ENCODE assay signal across 11 cellular contexts in genomic region chr9:14311940-14312572, GRCh38. TPM values are rescaled to one million over a fixed set of nuclear protein-coding genes. Genes with fewer than 3 reads are reported as not detected.
DNase-seq lines count a peak whose midpoint lies in the region; TF ChIP-seq lines count a peak whose summit lies in the region.
"Had no signal": no experiment of that assay in that cellular context is flagged by ENCODE, and none has a peak within 500 bp of the region (broad histone marks: within the 10 kb centered on the region; RNA-seq: fewer than 3 reads in every experiment).

No MANE protein-coding gene starts in this region.

- H3K9me3 Mint-ChIP-seq in brain: peaks cover 0 to 11% (median 3%) of the 10 kb centered on the region in 5 experiments
- peaks cover 0 to 9% (median 2%) of the 10 kb centered on the region in 5 donors for H3K9me3 Mint-ChIP-seq in CD8-positive, alpha-beta memory T cell
- H3K9me3 Mint-ChIP-seq: stimulated activated effector memory CD8-positive, alpha-beta T cell treated with anti-CD3 and anti-CD28 coated beads, Interleukin-12 subunit alpha, Interleukin-12 subunit beta, amount 100 ng/mL, for 72 hours had no signal

- peaks cover 0 to 3% of the 10 kb centered on the region in 2 experiments; a peak in 1 of 3 replicates for H3K36me3 ChIP-seq in HEK293 (ENCODE audit: control insufficient read depth in 2 of 2, insufficient read depth in 1 of 2, low read length in 2 of 2)
- H3K36me3 ChIP-seq in iPS-20b (ENCODE audit: insufficient read depth, low read depth, low read length): peaks cover 3% of the 10 kb centered on the region; the same call in 1 of the 2 replicates
- peaks cover 0 to 2% (median 0%) of the 10 kb centered on the region in 3 donors for H3K36me3 ChIP-seq in skeletal muscle tissue (ENCODE audit: control insufficient read depth in 3 of 3, insufficient read depth in 3 of 3, low read length in 3 of 3)
- no peaks in the 10 kb centered on the region for H3K36me3 ChIP-seq in CD8-positive, alpha-beta memory T cell (ENCODE audit: insufficient read depth, low read length)

- H3K9ac ChIP-seq in iPS-20b (ENCODE audit: low read depth, low read length) (peak overlapping the region; percentile 85; the same call in 1 of the 2 replicates), skeletal muscle tissue (ENCODE audit: low read depth in 1 of 3, low read length in 3 of 3) (peak overlapping the region; percentile 88 to 97 (median 95))

- peak overlapping the region; percentile 98 for H3K4me3 ChIP-seq in HEK293 (ENCODE audit: low read depth, low read length)
- H3K4me3 ChIP-seq in iPS-20b (ENCODE audit: low read length): peak overlapping the region; percentile 84
- peak overlapping the region; percentile 86 to 88 (median 86) for H3K4me3 ChIP-seq in skeletal muscle tissue (ENCODE audit: low read length in 3 of 3)
- no peak overlapping the region for H3K4me3 ChIP-seq in CD8-positive, alpha-beta memory T cell (ENCODE audit: low read length)

- H3K27me3 ChIP-seq in iPS-20b (ENCODE audit: insufficient read depth, low read length): peaks cover 32% of the 10 kb centered on the region
- H3K27me3 ChIP-seq in skeletal muscle tissue (ENCODE audit: control insufficient read depth in 3 of 3, insufficient read depth in 3 of 3, low read length in 3 of 3): no peaks in the 10 kb centered on the region
- peaks cover 23% of the 10 kb centered on the region for H3K27me3 ChIP-seq in CD8-positive, alpha-beta memory T cell (ENCODE audit: insufficient read depth, low read length, poor library complexity, severe bottlenecking)

- peaks cover 44% of the 10 kb centered on the region for H3K4me1 Mint-ChIP-seq in brain
- H3K4me1 Mint-ChIP-seq in CD8-positive, alpha-beta memory T cell: peaks cover 19 to 24% (median 23%) of the 10 kb centered on the region in 3 donors

- H3K4me1 ChIP-seq in HEK293 (ENCODE audit: control insufficient read depth, insufficient read depth, low read length): peaks cover 21% of the 10 kb centered on the region
- H3K4me1 ChIP-seq in iPS-20b (ENCODE audit: insufficient read depth, low read length): peaks cover 21% of the 10 kb centered on the region
- peaks cover 14 to 35% (median 21%) of the 10 kb centered on the region in 3 donors for H3K4me1 ChIP-seq in skeletal muscle tissue (ENCODE audit: control insufficient read depth in 3 of 3, insufficient read depth in 3 of 3, low read length in 3 of 3)
- peaks cover 4% of the 10 kb centered on the region for H3K4me1 ChIP-seq in CD8-positive, alpha-beta memory T cell (ENCODE audit: insufficient read depth, low read length)

- in situ Hi-C loops in G401 (cut with HindIII; ENCODE audit: low sequenced_read_pairs): no loop called here

- no peak for TF ChIP-seq CTCF in HEK293 (tag by site-specific recombination; IDR thresholded peaks at IDR 0.05)
- TF ChIP-seq CTCF in brain (conservative IDR thresholded peaks at IDR 0.05): no peak

- peak overlapping the region; percentile 100 for H3K27ac ChIP-seq in HEK293 (ENCODE audit: extremely low read depth, low read depth, low read length)
- no peak overlapping the region for H3K27ac ChIP-seq in iPS-20b (ENCODE audit: low read length)
- H3K27ac ChIP-seq in skeletal muscle tissue (ENCODE audit: low read depth, low read length): peak overlapping the region; percentile 96
- H3K27ac ChIP-seq in CD8-positive, alpha-beta memory T cell (ENCODE audit: low read depth, low read length): no peak overlapping the region

- DNase-seq in G401 (ENCODE audit: low spot score): no peak
- DNase-seq in CD8-positive, alpha-beta memory T cell: no peak
- no peak for DNase-seq in anterior cingulate cortex (lab: John Stamatoyannopoulos, UW)
- DNase-seq in NCI-H2029 (lab: John Stamatoyannopoulos, UW): no peak
- DNase-seq: midbrain, SW 1271 had no signal

- CTCF ChIA-PET in HEK293 (lab: Yijun Ruan, JAX): interaction anchor here (0.6 to 1.6 kb wide), 9 partner anchors 13 to 887 kb away, joined by 3 to 7 read pairs (median 4); no protein-coding TSS in a partner anchor
- CTCF ChIA-PET in CD8-positive, alpha-beta memory T cell (lab: Charles Lee): no interaction called here

- H3K4me3 Mint-ChIP-seq in brain: peak overlapping the region; percentile 89 to 97 (median 96)
- peak overlapping the region in 3 of 7 donors; percentile 32 to 71 (median 54) for H3K4me3 Mint-ChIP-seq in CD8-positive, alpha-beta memory T cell
- H3K4me3 Mint-ChIP-seq: stimulated activated effector memory CD8-positive, alpha-beta T cell treated with anti-CD3 and anti-CD28 coated beads, Interleukin-12 subunit alpha, Interleukin-12 subunit beta, amount 100 ng/mL, for 72 hours had no signal

- peaks cover 12% of the 10 kb centered on the region for H3K36me3 Mint-ChIP-seq in brain
- no peaks in the 10 kb centered on the region for H3K36me3 Mint-ChIP-seq in CD8-positive, alpha-beta memory T cell

- POLR2A ChIA-PET in HEK293 (lab: Yijun Ruan, JAX): interaction anchor here (0.9 to 2.0 kb wide), 4 partner anchors 12 to 214 kb away, joined by 3 to 6 read pairs (median 4); no protein-coding TSS in a partner anchor
- POLR2A ChIA-PET in CD8-positive, alpha-beta memory T cell (lab: Charles Lee): no interaction called here

- peaks cover 32% of the 10 kb centered on the region for H3K27me3 Mint-ChIP-seq in brain
- H3K27me3 Mint-ChIP-seq in CD8-positive, alpha-beta memory T cell: peaks cover 57 to 73% of the 10 kb centered on the region in 2 donors

- peak overlapping the region; percentile 75 to 100 (median 99) for H3K27ac Mint-ChIP-seq in brain
- no peak overlapping the region for H3K27ac Mint-ChIP-seq in CD8-positive, alpha-beta memory T cell
- H3K27ac Mint-ChIP-seq: stimulated activated effector memory CD8-positive, alpha-beta T cell treated with anti-CD3 and anti-CD28 coated beads, Interleukin-12 subunit alpha, Interleukin-12 subunit beta, amount 100 ng/mL, for 72 hours had no signal

- H3K9me3 ChIP-seq in HEK293 (ENCODE audit: control insufficient read depth, insufficient read depth, low read depth, low read length) (no peaks in the 10 kb centered on the region), iPS-20b (ENCODE audit: insufficient read depth, low read depth, low read length) (no peaks in the 10 kb centered on the region), skeletal muscle tissue (ENCODE audit: control insufficient read depth in 3 of 3, low read length in 3 of 3) (no peaks in the 10 kb centered on the region)
- no peaks in the 10 kb centered on the region for H3K9me3 ChIP-seq in CD8-positive, alpha-beta memory T cell (ENCODE audit: low read length)

TF ChIP-seq in HEK293, 187 proteins besides CTCF, POLR2A, EP300 and RAD21:
- peak; percentile 95 for TF ChIP-seq ZNF664 (tag by site-specific recombination; IDR thresholded peaks at IDR 0.05)
- no peak for TF ChIP-seq WT1 (tag by site-specific recombination; IDR thresholded peaks at IDR 0.05)
- no peak for TF ChIP-seq ZFP3 (tag by site-specific recombination; IDR thresholded peaks at IDR 0.05; ENCODE audit: low read depth)
- TF ChIP-seq ZNF555 (tag by site-specific recombination; conservative IDR thresholded peaks at IDR 0.05): no peak
- peak; percentile 79 for TF ChIP-seq PRDM6 (tag by site-specific recombination; IDR thresholded peaks at IDR 0.05)
- 0 out of 2 replicates have a peak, but pooled peaks have one; percentile 39 for TF ChIP-seq ZNF2 (tag by site-specific recombination; IDR thresholded peaks at IDR 0.05)
- TF ChIP-seq ZNF391 (tag by site-specific recombination; IDR thresholded peaks at IDR 0.05; ENCODE audit: borderline replicate concordance, low read depth): no peak
- no peak for TF ChIP-seq ZNF174 (tag by site-specific recombination; IDR thresholded peaks at IDR 0.05)
- no peak for TF ChIP-seq ZNF623 (tag by site-specific recombination; IDR thresholded peaks at IDR 0.05)
- no peak for TF ChIP-seq ZNF146 (tag by site-specific recombination; IDR thresholded peaks at IDR 0.05)
- TF ChIP-seq KLF1 (tag by site-specific recombination; IDR thresholded peaks at IDR 0.05): no peak
TF ChIP-seq in HEK293: peak in this region for 3.

RNA-seq across cellular contexts. Expression of gene NFIB, which starts 1.9 kb away (rescaled TPM):
- 49.5 TPM for polyA plus RNA-seq in brain (ENCODE audit: insufficient read depth, low read depth, low replicate concordance)
- total RNA-seq in skeletal muscle tissue: 95.0 TPM
- not detected in 2 replicates for total RNA-seq in G401 (2014; rRNA removed; shearing (Covaris generic))
- not detected for total RNA-seq in CD8-positive, alpha-beta memory T cell
- polyA plus RNA-seq in CD8-positive, alpha-beta memory T cell: not detected

Comparison
In these comparisons a context has a peak if more than half of its experiments do, and no peak if none do; other contexts are left out.
1. H3K27ac ChIP-seq: peak in HEK293 (single experiment) and skeletal muscle tissue (single experiment); none in iPS-20b (single experiment) and CD8-positive, alpha-beta memory T cell (single experiment).
2. H3K27ac Mint-ChIP-seq: peak in brain (5 of 5); none in CD8-positive, alpha-beta memory T cell (0 of 8).
3. RNA of gene NFIB, which starts 1.9 kb away (total RNA-seq): 95.0 TPM in skeletal muscle tissue (single experiment); not detected in CD8-positive, alpha-beta memory T cell and not detected in G401; every median in the first group is over 10 times any median in the second.